ENCODE assay signal across 1 cellular context in genomic region chr11:116930586-116930985, GRCh38.
TF ChIP-seq lines count a peak whose summit lies in the region.

No MANE protein-coding gene starts in this region.

TF ChIP-seq in HepG2, 621 proteins besides CTCF, POLR2A, EP300 and RAD21 (continued from another document):
- TF ChIP-seq ZBTB4 (CRISPR knock-in tag; IDR thresholded peaks at IDR 0.05; ENCODE audit: borderline replicate concordance) (no peak), KDM2A (CRISPR knock-in tag; IDR thresholded peaks at IDR 0.05; ENCODE audit: borderline replicate concordance, low read depth) (no peak), ZSCAN20 (CRISPR knock-in tag; IDR thresholded peaks at IDR 0.05; ENCODE audit: borderline replicate concordance) (no peak), ZNF746 (CRISPR knock-in tag; IDR thresholded peaks at IDR 0.05) (no peak), CSRNP1 (CRISPR knock-in tag; IDR thresholded peaks at IDR 0.05) (no peak), ZNF207 (IDR thresholded peaks at IDR 0.05; ENCODE audit: borderline replicate concordance) (no peak), ZNF607 (CRISPR knock-in tag; IDR thresholded peaks at IDR 0.05; ENCODE audit: borderline replicate concordance) (no peak)
